Comparison of ENCODE assay signal across 1 cellular context in the genomic region with DNA sequence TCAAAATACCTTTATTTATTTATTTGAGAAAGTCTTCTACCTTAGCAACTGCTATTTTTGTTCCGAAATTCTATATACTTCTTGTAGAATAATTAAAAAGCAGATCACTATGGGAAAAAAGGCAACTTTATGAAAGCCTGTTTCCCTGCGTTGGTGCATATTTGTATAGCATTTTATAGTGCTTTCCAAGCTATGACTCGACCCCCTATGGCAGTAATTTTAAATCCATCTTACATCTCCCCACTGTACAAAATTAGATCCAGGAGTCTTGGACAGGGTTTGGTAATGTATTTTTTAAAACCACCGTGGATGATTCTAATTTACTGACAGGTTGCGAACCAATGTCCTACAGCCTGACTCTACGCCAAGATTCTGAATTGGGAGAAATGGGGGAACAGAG.
TF ChIP-seq lines count a peak whose summit lies in the region.

No MANE protein-coding gene starts in this region.

TF ChIP-seq in WTC11, 78 proteins besides CTCF, POLR2A, EP300 and RAD21:
- TF ChIP-seq, protein P1, sequence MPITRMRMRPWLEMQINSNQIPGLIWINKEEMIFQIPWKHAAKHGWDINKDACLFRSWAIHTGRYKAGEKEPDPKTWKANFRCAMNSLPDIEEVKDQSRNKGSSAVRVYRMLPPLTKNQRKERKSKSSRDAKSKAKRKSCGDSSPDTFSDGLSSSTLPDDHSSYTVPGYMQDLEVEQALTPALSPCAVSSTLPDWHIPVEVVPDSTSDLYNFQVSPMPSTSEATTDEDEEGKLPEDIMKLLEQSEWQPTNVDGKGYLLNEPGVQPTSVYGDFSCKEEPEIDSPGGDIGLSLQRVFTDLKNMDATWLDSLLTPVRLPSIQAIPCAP (CRISPR knock-in tag; IDR thresholded peaks at IDR 0.05) = no peak
- no peak for TF ChIP-seq ESRRA (CRISPR knock-in tag; IDR thresholded peaks at IDR 0.05; ENCODE audit: borderline replicate concordance)
- no peak for TF ChIP-seq NFATC4 (CRISPR knock-in tag; IDR thresholded peaks at IDR 0.05)
- TF ChIP-seq GABPB1 (CRISPR knock-in tag; IDR thresholded peaks at IDR 0.05) = no peak
- no peak for TF ChIP-seq PRRX2 (CRISPR knock-in tag; IDR thresholded peaks at IDR 0.05)
- TF ChIP-seq RELA (CRISPR knock-in tag; IDR thresholded peaks at IDR 0.05; ENCODE audit: borderline replicate concordance) = no peak
- TF ChIP-seq, protein P2, sequence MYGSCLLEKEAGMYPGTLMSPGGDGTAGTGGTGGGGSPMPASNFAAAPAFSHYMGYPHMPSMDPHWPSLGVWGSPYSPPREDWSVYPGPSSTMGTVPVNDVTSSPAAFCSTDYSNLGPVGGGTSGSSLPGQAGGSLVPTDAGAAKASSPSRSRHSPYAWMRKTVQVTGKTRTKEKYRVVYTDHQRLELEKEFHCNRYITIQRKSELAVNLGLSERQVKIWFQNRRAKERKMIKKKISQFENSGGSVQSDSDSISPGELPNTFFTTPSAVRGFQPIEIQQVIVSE (CRISPR knock-in tag; IDR thresholded peaks at IDR 0.05; ENCODE audit: borderline replicate concordance) = no peak
